ENCODE assay signal across 26 cellular contexts in genomic region chr11:2924821-2925675, GRCh38. TPM values are rescaled to one million over a fixed set of nuclear protein-coding genes. Genes with fewer than 3 reads are reported as not detected.
A peak's percentile ranks its signal among the peaks of the same experiment; 100 is the strongest.
DNase-seq lines count a peak whose midpoint lies in the region; ATAC-seq, FAIRE-seq and TF ChIP-seq lines count a peak whose summit lies in the region.
"Had no signal": no experiment of that assay in that cellular context is flagged by ENCODE, and none has a peak within 500 bp of the region (broad histone marks: within the 10 kb centered on the region; RNA-seq: fewer than 3 reads in every experiment).

No MANE protein-coding gene starts in this region.

- H2BK15ac ChIP-seq in neuronal stem cell (ENCODE audit: low read length): no peak overlapping the region

- H3K4me1 Mint-ChIP-seq in CD4-positive, alpha-beta T cell (ENCODE audit: low read depth): peaks cover 18% of the 10 kb centered on the region

- H3K4me1 ChIP-seq in kidney (ENCODE audit: control insufficient read depth in 1 of 2, insufficient read depth in 1 of 2, low read depth in 1 of 2, low read length in 2 of 2) (peaks cover 7 to 10% of the 10 kb centered on the region in 2 donors), neuronal stem cell (ENCODE audit: control insufficient read depth in 2 of 2, insufficient read depth in 1 of 2, low read depth in 1 of 2, low read length in 2 of 2) (peaks cover 4 to 6% of the 10 kb centered on the region in 2 donors)

- no peak overlapping the region for H4K91ac ChIP-seq in neuronal stem cell (ENCODE audit: low read depth, low read length, poor library complexity)

- no peak for FAIRE-seq in kidney (lab: Jason Lieb, UNC)
- FAIRE-seq: frontal cortex had no signal

- peaks cover 24% of the 10 kb centered on the region for H3K27me3 Mint-ChIP-seq in CD4-positive, alpha-beta T cell

- H2AFZ ChIP-seq in neuronal stem cell (ENCODE audit: low read length): no peak overlapping the region

- H3K4ac ChIP-seq in neuronal stem cell (ENCODE audit: low read length): no peak overlapping the region

- CTCF ChIA-PET in CD4-positive, alpha-beta T cell (lab: Charles Lee): no interaction called here

- H3K23ac ChIP-seq in neuronal stem cell (ENCODE audit: low read depth, low read length, poor library complexity): no peak overlapping the region

- no peak overlapping the region for H2BK120ac ChIP-seq in neuronal stem cell (ENCODE audit: low read depth, low read length)

- H3K4me2 ChIP-seq in neuronal stem cell (ENCODE audit: insufficient read depth, low read length, poor library complexity, severe bottlenecking): no peak overlapping the region

- no peak overlapping the region for H3K27ac Mint-ChIP-seq in CD4-positive, alpha-beta T cell
- H3K27ac Mint-ChIP-seq: activated T-helper 2 cell treated with anti-CD3 and anti-CD28 coated beads, Interferon-gamma antibody, Interleukin-2, Interleukin-4, amounts not matched to agents 10 μg/mL and 5 μg/mL and 100 μg/mL, durations not matched to agents 14 hours and 24 hours and 36 hours; CD4-positive, CD25-positive, alpha-beta regulatory T cell; HFFc6; naive B cell had no signal

- H2AK5ac ChIP-seq in neuronal stem cell (ENCODE audit: low read depth, low read length): no peak overlapping the region

- H2BK12ac ChIP-seq in neuronal stem cell (ENCODE audit: low read length): peak overlapping the region; percentile 58

- H2BK5ac ChIP-seq in neuronal stem cell (ENCODE audit: low read length): peak overlapping the region; percentile 16

- ATAC-seq in CD4-positive, alpha-beta T cell (ENCODE audit: poor library complexity): no peak
- ATAC-seq in HG02973 (IDR thresholded peaks at IDR 0.05; ENCODE audit: unreplicated experiment): no peak

- H4K8ac ChIP-seq in neuronal stem cell (ENCODE audit: low read depth, low read length): no peak overlapping the region

- peak overlapping the region; percentile 71 for H3K14ac ChIP-seq in neuronal stem cell (ENCODE audit: low read length)

- H3K4me3 ChIP-seq in kidney (ENCODE audit: low read length in 2 of 2) (no peak overlapping the region), neuronal stem cell (ENCODE audit: low read length in 2 of 2) (no peak overlapping the region)

- no peak for DNase-seq in CD4-positive, alpha-beta T cell
- DNase-seq in HT-29 (ENCODE audit: low spot score) (peak; percentile 73), kidney (peak; percentile 73), neuronal stem cell (ENCODE audit: low spot score) (no peak), HK-2 (ENCODE audit: unreplicated experiment) (no peak), DMS153 treated with DMSO at 0.1 percent for 48 hours (lab: John Stamatoyannopoulos, UW; ENCODE audit: unreplicated experiment) (no peak)
- DNase-seq in activated CD8-positive, alpha-beta memory T cell treated with anti-CD3 and anti-CD28 coated beads, Interleukin-2, amount 50 U/mL, for 48 hours: no peak
- DNase-seq: activated CD4-positive, alpha-beta T cell treated with anti-CD3 and anti-CD28 coated beads for 4 hours; activated naive CD4-positive, alpha-beta T cell treated with anti-CD3 and anti-CD28 coated beads, Interleukin-2, amount 50 U/mL, for 16 hours; activated T-cell treated with anti-CD3 and anti-CD28 coated beads for 4 hours; brain microvascular endothelial cell; CD4-positive, CD25-positive, alpha-beta regulatory T cell; HFFc6; MM.1S; naive B cell; NCI-H1417; NCI-H2081; NCI-H526; occipital lobe; SIG-M5; stimulated activated naive CD4-positive, alpha-beta T cell treated with Interleukin-2 at 50 U/mL for 16 hours had no signal

- no peaks in the 10 kb centered on the region for H3K36me3 Mint-ChIP-seq in CD4-positive, alpha-beta T cell (ENCODE audit: low read depth)
- H3K36me3 Mint-ChIP-seq: CD4-positive, CD25-positive, alpha-beta regulatory T cell; naive B cell had no signal

- intact Hi-C loops in CD4-positive, alpha-beta T cell (cut with DNase I, micrococcal nuclease): no loop called here
- intact Hi-C loops in kidney (cut with DNase I): no loop called here

- TF ChIP-seq CTCF in CD4-positive, alpha-beta T cell (IDR thresholded peaks at IDR 0.05): no peak
- TF ChIP-seq CTCF in kidney (IDR thresholded peaks at IDR 0.05; ENCODE audit: borderline replicate concordance, extremely low read depth, insufficient read depth): no peak

- POLR2A ChIA-PET in CD4-positive, alpha-beta T cell (lab: Charles Lee): no interaction called here

- no peak overlapping the region for H3K27ac ChIP-seq in CD4-positive, alpha-beta T cell (ENCODE audit: low read depth, low read length)
- H3K27ac ChIP-seq in kidney (ENCODE audit: low read depth in 2 of 2, low read length in 2 of 2): no peak overlapping the region
- no peak overlapping the region for H3K27ac ChIP-seq in neuronal stem cell (replicated peaks; ENCODE audit: low read length)
- H3K27ac ChIP-seq: brain microvascular endothelial cell, HL-60 had no signal

- peak overlapping the region; percentile 38 for H3K18ac ChIP-seq in neuronal stem cell (ENCODE audit: low read length)

- H3K9ac ChIP-seq in kidney (ENCODE audit: low read length in 2 of 2) (no peak overlapping the region), neuronal stem cell (ENCODE audit: low read depth, low read length, poor library complexity) (peak overlapping the region; percentile 60)

- H3K36me3 ChIP-seq in kidney (ENCODE audit: control insufficient read depth in 1 of 2, insufficient read depth in 2 of 2, low read length in 2 of 2): no peaks in the 10 kb centered on the region
- H3K36me3 ChIP-seq in neuronal stem cell (replicated peaks in 1 of 2; ENCODE audit: control insufficient read depth in 2 of 2, insufficient read depth in 2 of 2, low read length in 2 of 2): no peaks in the 10 kb centered on the region
- H3K36me3 ChIP-seq: brain microvascular endothelial cell had no signal

- no peaks in the 10 kb centered on the region for H3K9me3 Mint-ChIP-seq in CD4-positive, alpha-beta T cell
- H3K9me3 Mint-ChIP-seq: activated T-helper 2 cell treated with anti-CD3 and anti-CD28 coated beads, Interferon-gamma antibody, Interleukin-2, Interleukin-4, amounts not matched to agents 10 μg/mL and 5 μg/mL and 100 μg/mL, durations not matched to agents 14 hours and 24 hours and 36 hours; CD4-positive, CD25-positive, alpha-beta regulatory T cell; HFFc6; naive B cell had no signal

- no CpG with 5 or more reads among the region's 30 CpGs for WGBS in neuronal stem cell (ENCODE audit: extremely low coverage in 2 of 2, insufficient read length in 2 of 2, insufficient replicate concordance in 1 of 2), 2 donors

- H3K9me3 ChIP-seq in CD4-positive, alpha-beta T cell (ENCODE audit: control insufficient read depth, low read length): no peaks in the 10 kb centered on the region
- H3K9me3 ChIP-seq in kidney (ENCODE audit: control insufficient read depth in 1 of 2, low read length in 2 of 2) (no peaks in the 10 kb centered on the region), neuronal stem cell (replicated peaks in 1 of 2; ENCODE audit: control insufficient read depth in 2 of 2, insufficient read depth in 1 of 2, low read depth in 1 of 2, low read length in 2 of 2) (peaks cover 11 to 15% of the 10 kb centered on the region in 2 donors)

- H3K79me1 ChIP-seq in neuronal stem cell (ENCODE audit: low read depth, low read length): no peaks in the 10 kb centered on the region

- H3K27me3 ChIP-seq in CD4-positive, alpha-beta T cell (ENCODE audit: control insufficient read depth, insufficient read depth, low read length): peaks cover 21% of the 10 kb centered on the region
- peaks cover 29 to 36% (median 36%) of the 10 kb centered on the region in 3 experiments for H3K27me3 ChIP-seq in neuronal stem cell (ENCODE audit: control insufficient read depth in 3 of 3, insufficient read depth in 3 of 3, low read depth in 1 of 3, low read length in 3 of 3)
- H3K27me3 ChIP-seq: brain microvascular endothelial cell had no signal

- H3K4me3 Mint-ChIP-seq in CD4-positive, alpha-beta T cell: peak overlapping the region; percentile 38
- H3K4me3 Mint-ChIP-seq: CD4-positive, CD25-positive, alpha-beta regulatory T cell; HFFc6; naive B cell had no signal

RNA-seq across cellular contexts. Expression of gene PHLDA2, which starts 4.2 kb away (rescaled TPM):
- total RNA-seq in CD4-positive, alpha-beta T cell: 1 to 10 TPM; 1.1 to 1.3 TPM
- 345 and 406 TPM in 2 replicates for total RNA-seq in HT-29 (2014; rRNA removed; shearing (Covaris generic))
- 19.7 TPM for total RNA-seq in kidney
- 9.0 TPM for polyA plus RNA-seq in kidney (ENCODE audit: insufficient read depth, low read depth, low replicate concordance)
- polyA plus RNA-seq in neuronal stem cell (2013, experiment 1 of 2): 6.3 TPM
- 6.8 TPM for polyA plus RNA-seq in neuronal stem cell (2013, experiment 2 of 2)
- total RNA-seq: frontal cortex, occipital lobe, temporal lobe had no signal

RNA-seq across cellular contexts. Expression of gene CDKN1C, which starts 39.5 kb away (rescaled TPM):
- 1 to 10 TPM; 1.9 to 2.5 TPM for total RNA-seq in CD4-positive, alpha-beta T cell
- total RNA-seq in HT-29 (2014; rRNA removed; shearing (Covaris generic)): 5.3 and 9.1 TPM in 2 replicates
- 54.8 TPM for total RNA-seq in kidney
- 192 TPM for polyA plus RNA-seq in kidney (ENCODE audit: insufficient read depth, low read depth, low replicate concordance)
- polyA plus RNA-seq in neuronal stem cell (2013, experiment 1 of 2): 45.4 TPM
- 48.3 TPM for polyA plus RNA-seq in neuronal stem cell (2013, experiment 2 of 2)

Comparison
In these comparisons a context has a peak if more than half of its experiments do, and no peak if none do; other contexts are left out.
1. DNase-seq: peak in HT-29 (single experiment) and kidney (single experiment); none in CD4-positive, alpha-beta T cell (0 of 10), neuronal stem cell (single experiment), activated CD8-positive, alpha-beta memory T cell treated with anti-CD3 and anti-CD28 coated beads, Interleukin-2, amount 50 U/mL, for 48 hours (single experiment), HK-2 (single experiment) and DMS153 treated with DMSO at 0.1 percent for 48 hours (single experiment).
2. RNA of gene PHLDA2, which starts 4.2 kb away (total RNA-seq): 345 to 406 TPM in HT-29; 19.7 TPM in kidney (single experiment) and 1.1 to 1.3 TPM in CD4-positive, alpha-beta T cell; every median in the first group is over 10 times any median in the second.